29 cellular contexts compared by ENCODE assay signal in the genomic region with DNA sequence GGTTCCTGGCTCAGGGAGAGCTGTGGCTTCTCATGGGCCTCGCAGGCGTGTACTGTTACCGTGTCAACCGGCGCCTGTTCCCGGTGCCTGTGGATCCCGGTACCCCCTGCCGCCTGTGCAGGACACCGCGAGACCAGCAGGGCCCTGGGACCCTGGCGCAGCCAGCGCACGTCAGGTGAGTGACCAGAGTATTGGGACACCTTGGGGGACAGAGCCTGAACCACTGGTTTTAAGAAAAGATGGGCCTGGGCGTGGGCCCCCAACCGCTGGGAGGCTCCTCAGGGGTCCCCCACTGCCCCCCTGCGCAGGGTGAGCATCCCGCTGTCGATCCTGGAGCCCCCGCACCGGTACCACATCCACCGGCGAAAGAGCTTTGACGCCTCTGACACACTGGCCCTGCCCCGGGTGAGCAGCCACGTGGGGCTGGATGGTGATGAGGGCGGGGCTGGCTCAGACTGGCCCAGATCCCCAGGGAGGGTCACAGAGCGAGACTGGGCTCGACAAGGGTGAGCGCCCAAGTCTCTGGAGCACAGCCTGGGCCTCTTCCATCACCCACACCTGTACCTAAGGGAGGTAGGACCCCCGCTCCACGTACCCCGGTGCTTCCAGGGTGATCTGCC. TPM values are rescaled to one million over a fixed set of nuclear protein-coding genes. Genes with fewer than 3 reads are reported as not detected.
"Had no signal": no experiment of that assay in that cellular context is flagged by ENCODE, and none has a peak within 500 bp of the region (broad histone marks: within the 10 kb centered on the region; RNA-seq: fewer than 3 reads in every experiment).

No MANE protein-coding gene starts in this region.

- H3K36me3 ChIP-seq: neural progenitor cell, pancreas had no signal

- FAIRE-seq: endometrium, pancreas had no signal

- H3K9ac ChIP-seq: neural progenitor cell had no signal

- H3K27me3 Mint-ChIP-seq: activated CD4-positive, alpha-beta memory T cell treated with anti-CD3 and anti-CD28 coated beads for 36 hours; activated naive CD4-positive, alpha-beta T cell treated with anti-CD3 and anti-CD28 coated beads, Interleukin-2, amount 50 U/mL, for 24 hours; dendritic cell treated with granulocyte-macrophage colony-stimulating factor and Interleukin-4, amounts not matched to agents 40 ng/mL and 50 ng/mL, for 4 days; naive thymus-derived CD8-positive, alpha-beta T cell; type B pancreatic cell had no signal

- H2AFZ ChIP-seq: hepatocyte, neural progenitor cell had no signal

- H3K4me3 ChIP-seq: hepatocyte, lower lobe of right lung, neural progenitor cell, pancreas, psoas muscle, right atrium auricular region, thoracic aorta, vagina had no signal

- H3K9me3 Mint-ChIP-seq: activated CD4-positive, alpha-beta memory T cell treated with anti-CD3 and anti-CD28 coated beads for 36 hours; activated naive CD4-positive, alpha-beta T cell treated with anti-CD3 and anti-CD28 coated beads, Interleukin-2, amount 50 U/mL, for 24 hours; brain; dendritic cell treated with granulocyte-macrophage colony-stimulating factor and Interleukin-4, amounts not matched to agents 40 ng/mL and 50 ng/mL, for 4 days; immature natural killer cell; naive thymus-derived CD8-positive, alpha-beta T cell; neural progenitor cell; type B pancreatic cell; WTC11 had no signal

- H3K27ac Mint-ChIP-seq: activated CD4-positive, alpha-beta memory T cell treated with anti-CD3 and anti-CD28 coated beads for 36 hours; activated naive CD4-positive, alpha-beta T cell treated with anti-CD3 and anti-CD28 coated beads, Interleukin-2, amount 50 U/mL, for 24 hours; brain; dendritic cell treated with granulocyte-macrophage colony-stimulating factor and Interleukin-4, amounts not matched to agents 40 ng/mL and 50 ng/mL, for 4 days; immature natural killer cell; naive thymus-derived CD8-positive, alpha-beta T cell; neural progenitor cell; type B pancreatic cell; WTC11 had no signal

- H3K4me1 Mint-ChIP-seq: activated naive CD4-positive, alpha-beta T cell treated with anti-CD3 and anti-CD28 coated beads, Interleukin-2, amount 50 U/mL, for 24 hours; brain; immature natural killer cell; WTC11 had no signal

- H3K4me1 ChIP-seq: foreskin keratinocyte, lower lobe of right lung, neural progenitor cell, pancreas, psoas muscle, right atrium auricular region, vagina had no signal

- ATAC-seq: foreskin keratinocyte; left lobe of liver; lower lobe of right lung; naive thymus-derived CD8-positive, alpha-beta T cell; pancreas; psoas muscle; WTC11 had no signal

- H3K79me2 ChIP-seq: hepatocyte had no signal

- H3K27me3 ChIP-seq: foreskin keratinocyte, hepatocyte, neural progenitor cell, pancreas, right atrium auricular region, vagina had no signal

- H3K4me2 ChIP-seq: hepatocyte, neural progenitor cell had no signal

- DNase-seq: activated CD4-positive, alpha-beta memory T cell treated with anti-CD3 and anti-CD28 coated beads for 36 hours; activated CD4-positive, alpha-beta T cell treated with anti-CD3 and anti-CD28 coated beads for 4 hours; activated gamma-delta T cell; anterior cingulate cortex; effector CD4-positive, alpha-beta T cell; erythroblast; foreskin keratinocyte; glutamatergic neuron; immature natural killer cell; lower lobe of right lung; naive thymus-derived CD8-positive, alpha-beta T cell; pancreas; psoas muscle; stimulated activated CD4-positive, alpha-beta T cell treated with anti-CD3 and anti-CD28 coated beads, Interleukin-12 subunit alpha, Interleukin-12 subunit beta, amount 100 ng/mL, for 4 hours; stimulated activated CD4-positive, alpha-beta T cell treated with anti-CD3 and anti-CD28 coated beads, Interleukin-4, amount 100 ng/mL, for 4 hours; T-helper 1 cell; T-helper 9 cell had no signal

- H3K27ac ChIP-seq: foreskin keratinocyte, hepatocyte, lower lobe of right lung, neural progenitor cell, pancreas, psoas muscle, right atrium auricular region, thoracic aorta, vagina had no signal

- H3K4me3 Mint-ChIP-seq: activated CD4-positive, alpha-beta memory T cell treated with anti-CD3 and anti-CD28 coated beads for 36 hours; activated naive CD4-positive, alpha-beta T cell treated with anti-CD3 and anti-CD28 coated beads, Interleukin-2, amount 50 U/mL, for 24 hours; brain; dendritic cell treated with granulocyte-macrophage colony-stimulating factor and Interleukin-4, amounts not matched to agents 40 ng/mL and 50 ng/mL, for 4 days; immature natural killer cell; naive thymus-derived CD8-positive, alpha-beta T cell; neural progenitor cell; type B pancreatic cell; WTC11 had no signal

- H3K9me3 ChIP-seq: lower lobe of right lung, pancreas, psoas muscle, right atrium auricular region, thoracic aorta, vagina had no signal

RNA-seq across cellular contexts. Expression of gene TNFRSF8, which starts 33.3 kb away (rescaled TPM):
- total RNA-seq: hepatocyte; naive thymus-derived CD8-positive, alpha-beta T cell had no signal
- polyA plus RNA-seq: hepatocyte; naive thymus-derived CD8-positive, alpha-beta T cell had no signal
